ENCODE assay signal across 8 cellular contexts in the genomic region with DNA sequence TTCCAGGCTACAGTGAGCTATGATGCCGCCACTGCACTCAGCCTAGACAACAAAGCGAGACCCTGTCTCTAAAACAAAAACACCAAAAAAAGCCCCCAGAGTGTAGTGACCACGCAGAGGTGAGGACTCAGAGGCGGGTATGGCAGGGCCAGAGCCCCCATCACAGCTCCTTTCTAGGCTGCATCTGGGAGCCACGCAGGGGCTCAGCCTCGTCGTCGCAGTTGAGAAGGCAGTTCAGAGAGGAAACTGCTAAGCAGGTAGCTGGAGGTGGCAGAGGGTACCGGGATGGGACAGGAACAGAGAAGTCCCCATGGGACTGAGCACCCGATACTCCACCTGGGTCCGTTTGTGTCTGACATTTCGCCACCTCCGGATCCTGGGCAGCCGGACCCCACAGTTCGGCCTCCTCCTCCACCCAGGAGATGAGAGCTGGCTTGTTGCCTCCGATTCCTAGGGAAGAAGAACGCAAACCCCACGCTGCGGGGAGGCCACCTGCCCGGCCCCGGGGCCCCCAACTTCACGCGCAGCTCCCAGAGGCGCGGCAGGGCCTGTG. TPM values are rescaled to one million over a fixed set of nuclear protein-coding genes. Genes with fewer than 3 reads are reported as not detected.
DNase-seq lines count a peak whose midpoint lies in the region; ATAC-seq and FAIRE-seq lines count a peak whose summit lies in the region.

No MANE protein-coding gene starts in this region.

- no peak for FAIRE-seq in small intestine (lab: Jason Lieb, UNC)

- intact Hi-C loops in left ventricle myocardium superior (cut with micrococcal nuclease): no loop called here

- peaks cover 4 to 9% of the 10 kb centered on the region in 2 donors for H3K4me1 ChIP-seq in small intestine (ENCODE audit: control insufficient read depth in 2 of 2, insufficient read depth in 1 of 2, low read depth in 1 of 2, low read length in 1 of 2)

- DNase-seq in DMS 273 (lab: John Stamatoyannopoulos, UW; ENCODE audit: unreplicated experiment) (peak; percentile 60), DMS 273 treated with DMSO at 0.1 percent for 48 hours (lab: John Stamatoyannopoulos, UW) (no peak), left ventricle myocardium superior (no peak), small intestine (peak; percentile 31), NCI-H128 (lab: John Stamatoyannopoulos, UW; ENCODE audit: unreplicated experiment) (no peak), iPS-NIHi11 (ENCODE audit: low spot score) (no peak)
- peak; percentile 23 for DNase-seq in activated naive CD4-positive, alpha-beta T cell treated with Interleukin-2 at 50 U/mL for 16 hours

- ATAC-seq in HG03159 (IDR thresholded peaks at IDR 0.05; ENCODE audit: unreplicated experiment) (peak; percentile 3), left ventricle myocardium superior (peak; percentile 4)

- peak overlapping the region; percentile 85 to 91 for H3K27ac ChIP-seq in small intestine (ENCODE audit: low read depth in 1 of 2, low read length in 1 of 2)

- H3K27me3 ChIP-seq in small intestine (ENCODE audit: control insufficient read depth in 2 of 2, insufficient read depth in 2 of 2, low read length in 2 of 2): no peaks in the 10 kb centered on the region

- H3K36me3 ChIP-seq in small intestine (ENCODE audit: control insufficient read depth in 2 of 2, insufficient read depth in 2 of 2, low read length in 2 of 2): peaks cover 0 to 8% of the 10 kb centered on the region in 2 donors

- 3 to 5% (median 5%) methylated on average over 24 to 25 of the region's 25 CpGs for WGBS in small intestine, 3 donors

- peak overlapping the region; percentile 73 to 78 for H3K4me3 ChIP-seq in small intestine (ENCODE audit: low read depth in 1 of 2, low read length in 2 of 2)

- no peaks in the 10 kb centered on the region for H3K9me3 ChIP-seq in small intestine (ENCODE audit: control insufficient read depth, low read depth)

RNA-seq across cellular contexts. Expression of a gene that starts 0.7 kb away (rescaled TPM):
- total RNA-seq in left ventricle myocardium superior: 9.1 TPM
- 1 to 10 TPM; 5.4 to 6.3 (median 6.0) TPM for polyA plus RNA-seq in small intestine

RNA-seq across cellular contexts. Expression of a gene that starts 14.0 kb away (rescaled TPM):
- total RNA-seq in left ventricle myocardium superior: 10.0 TPM
- 10 to 100 TPM; 16.3 to 46.7 (median 32.4) TPM for polyA plus RNA-seq in small intestine

RNA-seq across cellular contexts. Expression of a gene that starts 22.8 kb away (rescaled TPM):
- total RNA-seq in left ventricle myocardium superior: 9.0 TPM
- polyA plus RNA-seq in small intestine: 1 to 10 TPM; 7.6 to 9.8 (median 7.8) TPM

RNA-seq across cellular contexts. Expression of a gene that starts 28.0 kb away (rescaled TPM):
- 7.3 TPM for total RNA-seq in left ventricle myocardium superior
- 1 to 10 TPM; 1.9 to 6.0 (median 2.2) TPM for polyA plus RNA-seq in small intestine

RNA-seq across cellular contexts. Expression of a gene that starts 31.1 kb away (rescaled TPM):
- 75.4 TPM for total RNA-seq in left ventricle myocardium superior
- 10 to 100 TPM; 42.7 to 71.6 (median 48.9) TPM for polyA plus RNA-seq in small intestine

Comparison
In these comparisons a context has a peak if more than half of its experiments do, and no peak if none do; other contexts are left out.
1. DNase-seq: peak in DMS 273 (single experiment), activated naive CD4-positive, alpha-beta T cell treated with Interleukin-2 at 50 U/mL for 16 hours (single experiment) and small intestine (single experiment); none in DMS 273 treated with DMSO at 0.1 percent for 48 hours (single experiment), left ventricle myocardium superior (single experiment), NCI-H128 (single experiment) and iPS-NIHi11 (single experiment).